ENCODE assay signal across 26 cellular contexts in the genomic region with DNA sequence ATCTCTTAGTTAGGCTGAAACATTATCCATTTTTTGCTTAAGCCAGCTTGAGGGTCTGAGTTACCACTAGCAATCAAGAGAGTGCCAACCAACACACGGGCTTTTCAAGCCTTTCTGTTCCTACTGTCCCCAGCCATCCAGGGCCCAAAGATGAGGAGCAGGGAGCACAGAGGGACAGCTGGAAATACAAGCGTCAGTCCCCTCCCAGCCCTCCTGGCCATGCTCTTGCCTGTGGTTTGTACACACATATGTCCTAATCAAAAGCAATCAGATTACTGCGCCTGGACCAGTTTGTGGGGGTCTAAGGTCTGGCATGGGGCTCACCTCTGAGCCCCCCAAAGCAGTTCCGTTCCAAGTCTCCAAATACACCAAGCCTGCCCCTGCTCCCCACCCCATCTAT. TPM values are rescaled to one million over a fixed set of nuclear protein-coding genes. Genes with fewer than 3 reads are reported as not detected.
DNase-seq lines count a peak whose midpoint lies in the region; ATAC-seq and TF ChIP-seq lines count a peak whose summit lies in the region.
"Had no signal": no experiment of that assay in that cellular context is flagged by ENCODE, and none has a peak within 500 bp of the region (broad histone marks: within the 10 kb centered on the region; RNA-seq: fewer than 3 reads in every experiment).

No MANE protein-coding gene starts in this region.

- intact Hi-C loops in CD4-positive, alpha-beta memory T cell (cut with micrococcal nuclease) = no loop called here
- intact Hi-C loops in naive thymus-derived CD4-positive, alpha-beta T cell (cut with micrococcal nuclease) = loop anchor here in 1 of 2 donors (5.0 to 10.0 kb wide), 3 partner anchors 41 to 544 kb away; a partner anchor contains a TSS

- H3K36me3 ChIP-seq in CD4-positive, alpha-beta memory T cell (ENCODE audit: insufficient read depth, low read length) = peaks cover 49% of the 10 kb centered on the region
- H3K36me3 ChIP-seq in KMS-11 (ENCODE audit: insufficient read depth) = no peaks in the 10 kb centered on the region; the same call in 1 of the 2 replicates
- H3K36me3 ChIP-seq in naive thymus-derived CD4-positive, alpha-beta T cell (ENCODE audit: control insufficient read depth in 2 of 3, insufficient read depth in 3 of 3, low read length in 3 of 3) = peaks cover 11 to 56% (median 14%) of the 10 kb centered on the region in 3 experiments
- H3K36me3 ChIP-seq: right atrium auricular region had no signal

- H3K4me1 Mint-ChIP-seq in CD4-positive, alpha-beta memory T cell = peaks cover 33 to 71% (median 50%) of the 10 kb centered on the region in 4 donors
- peaks cover 40% of the 10 kb centered on the region for H3K4me1 Mint-ChIP-seq in central memory CD8-positive, alpha-beta T cell
- peaks cover 27 to 55% (median 48%) of the 10 kb centered on the region in 7 donors for H3K4me1 Mint-ChIP-seq in naive thymus-derived CD4-positive, alpha-beta T cell
- H3K4me1 Mint-ChIP-seq in stimulated activated memory B cell treated with anti-CD40 and anti-IgM and Interleukin-4, amounts not matched to agents 10 μg/mL and 1 μg/mL and 100 μg/mL, for 72 hours = peaks cover 33% of the 10 kb centered on the region

- no peaks in the 10 kb centered on the region; the same call in 1 of the 2 replicates for H4K20me1 ChIP-seq in KMS-11 (ENCODE audit: insufficient read depth)

- peaks cover 62% of the 10 kb centered on the region for H3K4me1 ChIP-seq in CD4-positive, alpha-beta memory T cell (ENCODE audit: insufficient read depth, low read length)
- H3K4me1 ChIP-seq in KMS-11 (ENCODE audit: low read depth, poor library complexity, severe bottlenecking) = peaks cover 39% of the 10 kb centered on the region
- peaks cover 26 to 33% of the 10 kb centered on the region in 2 donors for H3K4me1 ChIP-seq in naive thymus-derived CD4-positive, alpha-beta T cell (ENCODE audit: control insufficient read depth in 2 of 2, insufficient read depth in 2 of 2, low read length in 2 of 2)

- no peaks in the 10 kb centered on the region for H3K9me3 ChIP-seq in CD4-positive, alpha-beta memory T cell (ENCODE audit: control insufficient read depth in 1 of 2, low read length in 2 of 2)
- H3K9me3 ChIP-seq in naive thymus-derived CD4-positive, alpha-beta T cell (ENCODE audit: control insufficient read depth in 2 of 3, low read length in 3 of 3) = no peaks in the 10 kb centered on the region
- H3K9me3 ChIP-seq: BLaER1, right atrium auricular region, spleen had no signal

- no peak overlapping the region for H2AFZ ChIP-seq in KMS-11 (ENCODE audit: low read depth)
- H2AFZ ChIP-seq: hepatocyte had no signal

- no peaks in the 10 kb centered on the region for H3K27me3 Mint-ChIP-seq in CD4-positive, alpha-beta memory T cell
- no peaks in the 10 kb centered on the region for H3K27me3 Mint-ChIP-seq in central memory CD8-positive, alpha-beta T cell
- H3K27me3 Mint-ChIP-seq in naive thymus-derived CD4-positive, alpha-beta T cell = peaks cover 0 to 2% (median 0%) of the 10 kb centered on the region in 5 donors
- no peaks in the 10 kb centered on the region for H3K27me3 Mint-ChIP-seq in stimulated activated memory B cell treated with anti-CD40 and anti-IgM and Interleukin-4, amounts not matched to agents 10 μg/mL and 1 μg/mL and 100 μg/mL, for 72 hours
- H3K27me3 Mint-ChIP-seq: activated CD8-positive, alpha-beta memory T cell treated with anti-CD3 and anti-CD28 coated beads, Interleukin-2, amount 10 ng/mL, durations not matched to agents 7 days and 5 days had no signal

- POLR2A ChIA-PET in CD4-positive, alpha-beta memory T cell (lab: Charles Lee; ENCODE audit: partially characterized antibody) = interaction anchor here (5.2 kb wide), 1 partner anchor 10 kb away, joined by 49 read pairs; no protein-coding TSS in a partner anchor
- POLR2A ChIA-PET in naive thymus-derived CD4-positive, alpha-beta T cell (lab: Charles Lee) = interaction anchor here (0.7 to 4.5 kb wide), 3 partner anchors 10 to 13 kb away, joined by 3 to 19 read pairs (median 7); a partner anchor contains a TSS

- H3K27me3 ChIP-seq in CD4-positive, alpha-beta memory T cell (ENCODE audit: insufficient read depth, low read length) = no peaks in the 10 kb centered on the region
- no peaks in the 10 kb centered on the region for H3K27me3 ChIP-seq in KMS-11 (ENCODE audit: insufficient read depth, low read depth)
- H3K27me3 ChIP-seq in naive thymus-derived CD4-positive, alpha-beta T cell (ENCODE audit: control insufficient read depth in 2 of 2, insufficient read depth in 2 of 2, low read length in 2 of 2) = no peaks in the 10 kb centered on the region
- H3K27me3 ChIP-seq: BLaER1, hepatocyte, right atrium auricular region, spleen had no signal

- no peak overlapping the region for H3K4me3 ChIP-seq in CD4-positive, alpha-beta memory T cell (ENCODE audit: low read length in 2 of 2)
- H3K4me3 ChIP-seq in KMS-11 (IDR thresholded peaks at IDR 0.05; ENCODE audit: insufficient read depth, low read depth, low read length) = no peak overlapping the region
- H3K4me3 ChIP-seq in naive thymus-derived CD4-positive, alpha-beta T cell (ENCODE audit: low read length) = no peak overlapping the region
- H3K4me3 ChIP-seq: BLaER1, hepatocyte, right atrium auricular region, spleen had no signal

- H3K9ac ChIP-seq in KMS-11 = no peak overlapping the region
- H3K9ac ChIP-seq: BLaER1 had no signal

- CTCF ChIA-PET in CD4-positive, alpha-beta memory T cell (lab: Charles Lee; ENCODE audit: partially characterized antibody) = interaction anchor here (5.3 kb wide), 1 partner anchor 10 kb away, joined by 50 read pairs; no protein-coding TSS in a partner anchor
- CTCF ChIA-PET in naive thymus-derived CD4-positive, alpha-beta T cell (lab: Charles Lee) = no interaction called here

- H3K36me3 Mint-ChIP-seq in CD4-positive, alpha-beta memory T cell = peaks cover 24 to 62% of the 10 kb centered on the region in 2 donors
- H3K36me3 Mint-ChIP-seq in central memory CD8-positive, alpha-beta T cell (ENCODE audit: insufficient read depth) = peaks cover 70% of the 10 kb centered on the region
- peaks cover 4 to 24% (median 7%) of the 10 kb centered on the region in 5 donors for H3K36me3 Mint-ChIP-seq in naive thymus-derived CD4-positive, alpha-beta T cell
- H3K36me3 Mint-ChIP-seq in stimulated activated memory B cell treated with anti-CD40 and anti-IgM and Interleukin-4, amounts not matched to agents 10 μg/mL and 1 μg/mL and 100 μg/mL, for 72 hours = peaks cover 13% of the 10 kb centered on the region
- H3K36me3 Mint-ChIP-seq: mesothelial cell of epicardium had no signal

- H3K4me3 Mint-ChIP-seq in CD4-positive, alpha-beta memory T cell = peak overlapping the region in 5 of 8 donors; percentile 10 to 48 (median 32)
- peak overlapping the region; percentile 34 for H3K4me3 Mint-ChIP-seq in central memory CD8-positive, alpha-beta T cell
- H3K4me3 Mint-ChIP-seq in naive thymus-derived CD4-positive, alpha-beta T cell = peak overlapping the region in 6 of 10 donors; percentile 2 to 40 (median 17)
- no peak overlapping the region for H3K4me3 Mint-ChIP-seq in stimulated activated memory B cell treated with anti-CD40 and anti-IgM and Interleukin-4, amounts not matched to agents 10 μg/mL and 1 μg/mL and 100 μg/mL, for 72 hours
- H3K4me3 Mint-ChIP-seq: activated CD8-positive, alpha-beta memory T cell treated with anti-CD3 and anti-CD28 coated beads, Interleukin-2, amount 10 ng/mL, durations not matched to agents 7 days and 5 days; activated naive CD4-positive, alpha-beta T cell treated with anti-CD3 and anti-CD28 coated beads for 36 hours; mesothelial cell of epicardium had no signal

- no peak for DNase-seq in CD4-positive, alpha-beta memory T cell
- DNase-seq in central memory CD8-positive, alpha-beta T cell (ENCODE audit: low spot score in 2 of 2) = no peak
- no peak for DNase-seq in naive thymus-derived CD4-positive, alpha-beta T cell
- DNase-seq in H4 (ENCODE audit: low spot score) (no peak), NCI-H82 (lab: John Stamatoyannopoulos, UW) (no peak)
- no peak for DNase-seq in stimulated activated CD4-positive, alpha-beta T cell treated with anti-CD3 and anti-CD28 coated beads, Interleukin-1b, Interleukin-23, amount 100 ng/mL, for 48 hours
- DNase-seq: activated CD8-positive, alpha-beta memory T cell treated with anti-CD3 and anti-CD28 coated beads, Interleukin-2, amount 10 ng/mL, durations not matched to agents 7 days and 5 days; activated naive CD4-positive, alpha-beta T cell treated with anti-CD3 and anti-CD28 coated beads for 36 hours; activated T-cell treated with anti-CD3 and anti-CD28 coated beads, Interleukin-2, amount 50 U/mL, for 48 hours; GOT3; NCI-H1092; NCI-H187; NCI-H524; NK-92 treated with Interleukin-12 subunit alpha and Interleukin-12 subunit beta, amount 100 ng/mL, for 24 hours; PC-3; spleen; stimulated activated CD4-positive, alpha-beta T cell treated with anti-CD3 and anti-CD28 coated beads, Interleukin-2, amount 100 ng/mL, for 48 hours had no signal

- H3K4me2 ChIP-seq in KMS-11 = peak overlapping the region; percentile 93; the same call in 1 of the 2 replicates
- H3K4me2 ChIP-seq: BLaER1, hepatocyte had no signal

- no peak for TF ChIP-seq CTCF in KMS-11 (conservative IDR thresholded peaks at IDR 0.05; ENCODE audit: low read depth, low read length)

- peak overlapping the region; percentile 66 to 100 (median 96) for H3K27ac Mint-ChIP-seq in CD4-positive, alpha-beta memory T cell
- H3K27ac Mint-ChIP-seq in central memory CD8-positive, alpha-beta T cell (ENCODE audit: low read depth) = peak overlapping the region; percentile 35
- peak overlapping the region; percentile 21 to 99 (median 68) for H3K27ac Mint-ChIP-seq in naive thymus-derived CD4-positive, alpha-beta T cell
- H3K27ac Mint-ChIP-seq in stimulated activated memory B cell treated with anti-CD40 and anti-IgM and Interleukin-4, amounts not matched to agents 10 μg/mL and 1 μg/mL and 100 μg/mL, for 72 hours = no peak overlapping the region
- H3K27ac Mint-ChIP-seq: activated naive CD4-positive, alpha-beta T cell treated with anti-CD3 and anti-CD28 coated beads for 36 hours; mesothelial cell of epicardium had no signal

- peak overlapping the region; percentile 95 for H3K27ac ChIP-seq in CD4-positive, alpha-beta memory T cell (ENCODE audit: low read depth, low read length)
- no peak overlapping the region for H3K27ac ChIP-seq in KMS-11
- H3K27ac ChIP-seq in naive thymus-derived CD4-positive, alpha-beta T cell (ENCODE audit: low read depth, low read length) = peak overlapping the region; percentile 98
- H3K27ac ChIP-seq: BLaER1, hepatocyte, right atrium auricular region had no signal

- no peak for ATAC-seq in central memory CD8-positive, alpha-beta T cell (replicated peaks; ENCODE audit: extremely low read depth, poor library complexity, severe bottlenecking)
- ATAC-seq in naive thymus-derived CD4-positive, alpha-beta T cell = no peak
- ATAC-seq in stimulated activated memory B cell treated with anti-CD40 and anti-IgM and Interleukin-4, amounts not matched to agents 10 μg/mL and 1 μg/mL and 100 μg/mL, for 72 hours = no peak
- ATAC-seq: activated CD8-positive, alpha-beta memory T cell treated with anti-CD3 and anti-CD28 coated beads, Interleukin-2, amount 10 ng/mL, durations not matched to agents 7 days and 5 days; left lobe of liver; PC-3; SK-N-SH treated with all-trans-retinoic acid at 6 μM for 48 hours had no signal

- peaks cover 0 to 6% (median 0%) of the 10 kb centered on the region in 8 donors for H3K9me3 Mint-ChIP-seq in CD4-positive, alpha-beta memory T cell
- H3K9me3 Mint-ChIP-seq in central memory CD8-positive, alpha-beta T cell = no peaks in the 10 kb centered on the region
- H3K9me3 Mint-ChIP-seq in naive thymus-derived CD4-positive, alpha-beta T cell = peaks cover 0 to 4% (median 0%) of the 10 kb centered on the region in 11 donors
- H3K9me3 Mint-ChIP-seq in stimulated activated memory B cell treated with anti-CD40 and anti-IgM and Interleukin-4, amounts not matched to agents 10 μg/mL and 1 μg/mL and 100 μg/mL, for 72 hours = no peaks in the 10 kb centered on the region
- H3K9me3 Mint-ChIP-seq: activated naive CD4-positive, alpha-beta T cell treated with anti-CD3 and anti-CD28 coated beads for 36 hours; mesothelial cell of epicardium; T-helper 2 cell treated with Interferon-gamma antibody and Interleukin-4, amounts not matched to agents 5 μg/mL and 100 μg/mL, for 36 hours had no signal

- peaks cover 78% of the 10 kb centered on the region for H3K79me2 ChIP-seq in KMS-11 (ENCODE audit: insufficient read depth, low read depth)

RNA-seq across cellular contexts. Expression of a gene that starts 3.5 kb away (rescaled TPM):
- total RNA-seq in CD4-positive, alpha-beta memory T cell = 100 to 1,000 TPM; 176 to 184 TPM
- 100 to 1,000 TPM in 1 of 2 donors, 10 to 100 TPM in 1; 48.2 to 139 TPM for polyA plus RNA-seq in CD4-positive, alpha-beta memory T cell
- 100 to 1,000 TPM; 114 to 572 (median 165) TPM for total RNA-seq in naive thymus-derived CD4-positive, alpha-beta T cell
- polyA plus RNA-seq in naive thymus-derived CD4-positive, alpha-beta T cell = 10 to 100 TPM; 29.6 to 62.5 TPM
- 8.9 and 10.6 TPM in 2 replicates for total RNA-seq in H4 (2014; rRNA removed; shearing (Covaris generic))

RNA-seq across cellular contexts. Expression of a gene that starts 12.8 kb away (rescaled TPM):
- total RNA-seq in CD4-positive, alpha-beta memory T cell = 10 to 100 TPM; 67.5 to 71.1 TPM
- 10 to 100 TPM; 52.4 to 55.5 TPM for polyA plus RNA-seq in CD4-positive, alpha-beta memory T cell
- total RNA-seq in naive thymus-derived CD4-positive, alpha-beta T cell = 10 to 100 TPM; 33.6 to 79.8 (median 70.5) TPM
- polyA plus RNA-seq in naive thymus-derived CD4-positive, alpha-beta T cell = 10 to 100 TPM; 42.4 to 73.0 TPM
- 48.3 and 48.4 TPM in 2 replicates for total RNA-seq in H4 (2014; rRNA removed; shearing (Covaris generic))

RNA-seq across cellular contexts. Expression of a gene that starts 41.2 kb away (rescaled TPM):
- total RNA-seq in CD4-positive, alpha-beta memory T cell = under 1 TPM; 0.11 to 0.29 TPM
- under 1 TPM in 1 of 2 donors, not detected in 1; 0.16 TPM for polyA plus RNA-seq in CD4-positive, alpha-beta memory T cell
- 1 to 10 TPM in 1 of 5 experiments, under 1 TPM in 3, not detected in 1; 0.24 to 1.3 (median 0.45) TPM for total RNA-seq in naive thymus-derived CD4-positive, alpha-beta T cell
- polyA plus RNA-seq in naive thymus-derived CD4-positive, alpha-beta T cell = under 1 TPM; 0.13 to 0.18 TPM
- 22.8 and 32.2 TPM in 2 replicates for total RNA-seq in H4 (2014; rRNA removed; shearing (Covaris generic))
- total RNA-seq: activated CD8-positive, alpha-beta memory T cell treated with anti-CD3 and anti-CD28 coated beads, Interleukin-2, amount 10 ng/mL, durations not matched to agents 7 days and 5 days; activated naive CD4-positive, alpha-beta T cell treated with anti-CD3 and anti-CD28 coated beads for 36 hours had no signal

Comparison
In these comparisons a context has a peak if more than half of its experiments do, and no peak if none do; other contexts are left out.
1. RNA of a gene that starts 41.2 kb away (total RNA-seq): 22.8 to 32.2 TPM in H4; 0.11 to 0.29 TPM in CD4-positive, alpha-beta memory T cell and 0.24 to 1.3 TPM in naive thymus-derived CD4-positive, alpha-beta T cell; every median in the first group is over 10 times any median in the second.